ENCODE assay signal across 8 cellular contexts in genomic region chr6:13395272-13396237, GRCh38.
DNase-seq lines count a peak whose midpoint lies in the region; ATAC-seq lines count a peak whose summit lies in the region.

No MANE protein-coding gene starts in this region.

- no peak overlapping the region for H3K4me3 ChIP-seq in mesodermal cell (ENCODE audit: extremely low read depth, insufficient read depth, low read length, poor library complexity, severe bottlenecking)

- no peaks in the 10 kb centered on the region for H3K9me3 ChIP-seq in mesodermal cell (ENCODE audit: control insufficient read depth, low read length)

- ATAC-seq in HG03045 (IDR thresholded peaks at IDR 0.05; ENCODE audit: unreplicated experiment) (no peak), GM18858 (IDR thresholded peaks at IDR 0.05; ENCODE audit: unreplicated experiment) (no peak), GM21367 (IDR thresholded peaks at IDR 0.05; ENCODE audit: unreplicated experiment) (no peak)

- DNase-seq in NOMO-1 treated with DMSO at 0.1 percent for 48 hours (lab: John Stamatoyannopoulos, UW; ENCODE audit: unreplicated experiment), result peak; percentile 51
- DNase-seq in NOMO-1 treated with dmso at 0.1 percent for 144 hours (lab: John Stamatoyannopoulos, UW; ENCODE audit: unreplicated experiment), result no peak
- peak; percentile 6 for DNase-seq in NCI-H2227 treated with DMSO at 0.1 percent for 48 hours (lab: John Stamatoyannopoulos, UW)
- DNase-seq in dermis blood vessel endothelial cell, result peak; percentile 99

- H3K4me1 ChIP-seq in mesodermal cell (ENCODE audit: control insufficient read depth, insufficient read depth, low read length, poor library complexity, severe bottlenecking), result peaks cover 16% of the 10 kb centered on the region

- H3K36me3 ChIP-seq in mesodermal cell (ENCODE audit: control insufficient read depth, insufficient read depth, low read length), result no peaks in the 10 kb centered on the region

- peak overlapping the region; percentile 90 for H3K27ac ChIP-seq in mesodermal cell (ENCODE audit: low read depth, low read length, severe bottlenecking)

- 86 to 90% methylated on average over 7 to 10 of the region's 12 CpGs for WGBS in mesodermal cell (ENCODE audit: insufficient coverage in 2 of 2), 2 experiments
